8 cellular contexts compared by ENCODE assay signal in the genomic region with DNA sequence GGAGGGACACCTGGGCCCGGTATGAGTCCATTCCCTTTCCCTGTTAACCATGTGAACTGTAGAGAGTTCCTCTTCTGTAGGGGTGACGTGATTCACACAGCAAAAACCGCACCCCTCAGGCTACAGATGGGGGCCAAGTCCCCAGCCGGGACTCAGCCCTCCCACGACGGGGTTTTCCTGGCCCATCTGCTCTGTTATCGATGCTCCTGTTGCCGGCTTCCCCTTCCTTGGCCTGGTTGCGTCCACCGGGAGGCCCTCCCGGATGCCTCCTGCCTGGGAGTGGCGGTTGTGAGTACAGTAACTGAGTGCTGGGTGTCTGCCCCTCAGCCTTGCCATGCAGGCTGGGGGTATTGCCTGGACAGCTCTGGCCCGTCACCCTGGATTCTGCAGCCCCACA. TPM values are rescaled to one million over a fixed set of nuclear protein-coding genes. Genes with fewer than 3 reads are reported as not detected.
DNase-seq lines count a peak whose midpoint lies in the region; ATAC-seq, FAIRE-seq and TF ChIP-seq lines count a peak whose summit lies in the region.

No MANE protein-coding gene starts in this region.

- POLR2A ChIA-PET in activated B cell treated with CpG ODN at 0.5 μM for 24 hours (lab: Charles Lee), result interaction anchor here (0.7 to 4.3 kb wide), 11 partner anchors 10 to 562 kb away, joined by 3 to 52 read pairs (median 4); a partner anchor contains a TSS

- CTCF ChIA-PET in activated B cell treated with CpG ODN at 0.5 μM for 24 hours (lab: Charles Lee), result interaction anchor here (0.6 to 3.5 kb wide), 11 partner anchors 9 to 303 kb away, joined by 4 to 28 read pairs (median 7); no protein-coding TSS in a partner anchor

- H3K4me1 ChIP-seq in vagina, result peaks cover 48% of the 10 kb centered on the region

- H3K9me3 Mint-ChIP-seq in activated B cell treated with CpG ODN at 0.5 μM for 24 hours (no peaks in the 10 kb centered on the region), osteocyte (ENCODE audit: unreplicated experiment) (no peaks in the 10 kb centered on the region)

- TF ChIP-seq POLR2A in vagina (IDR thresholded peaks at IDR 0.05), result no peak

- TF ChIP-seq CTCF in AG09309 (IDR thresholded peaks at IDR 0.05; ENCODE audit: control insufficient read depth, insufficient read depth, low read depth, low read length, missing control alignments), result no peak
- no peak for TF ChIP-seq CTCF in activated B cell treated with CpG ODN at 0.5 μM for 24 hours (IDR thresholded peaks at IDR 0.05)
- TF ChIP-seq CTCF in epithelial cell of proximal tubule (conservative IDR thresholded peaks at IDR 0.05; ENCODE audit: low read depth, low read length), result no peak
- no peak for TF ChIP-seq CTCF in osteocyte (IDR thresholded peaks at IDR 0.05)
- no peak for TF ChIP-seq CTCF in vagina (IDR thresholded peaks at IDR 0.05)
- TF ChIP-seq CTCF in D721Med (IDR thresholded peaks at IDR 0.05; ENCODE audit: insufficient read depth, missing control alignments), result no peak

- intact Hi-C loops in activated B cell treated with CpG ODN at 0.5 μM for 24 hours (cut with micrococcal nuclease) (loop anchor here (1.0 to 5.0 kb wide), 15 partner anchors 10 to 1095 kb away; a partner anchor contains a TSS), vagina (cut with DNase I) (loop anchor here (5.0 to 10.0 kb wide), 3 partner anchors 230 to 563 kb away; a partner anchor contains a TSS)

- DNase-seq in AG09309 (ENCODE audit: low read depth), result no peak
- peak; percentile 74 for DNase-seq in activated B cell treated with CpG ODN at 0.5 μM for 24 hours
- no peak for DNase-seq in epithelial cell of proximal tubule (ENCODE audit: low read depth)
- no peak for DNase-seq in osteocyte (ENCODE audit: extremely low spot score, unreplicated experiment)
- DNase-seq in vagina (ENCODE audit: extremely low spot score in 2 of 2), result no peak
- DNase-seq in D721Med (ENCODE audit: insufficient read length, low spot score), result no peak

- H3K36me3 Mint-ChIP-seq in activated B cell treated with CpG ODN at 0.5 μM for 24 hours (ENCODE audit: low read depth), result peaks cover 1% of the 10 kb centered on the region
- no peaks in the 10 kb centered on the region for H3K36me3 Mint-ChIP-seq in osteocyte (ENCODE audit: unreplicated experiment)

- no peak for FAIRE-seq in D721Med (lab: Jason Lieb, UNC)

- no peaks in the 10 kb centered on the region for H3K9me3 ChIP-seq in vagina

- no peaks in the 10 kb centered on the region for H3K36me3 ChIP-seq in vagina

- H3K27ac ChIP-seq in vagina, result peak overlapping the region; percentile 82

- peaks cover 4% of the 10 kb centered on the region for H3K27me3 Mint-ChIP-seq in activated B cell treated with CpG ODN at 0.5 μM for 24 hours
- H3K27me3 Mint-ChIP-seq in osteocyte (ENCODE audit: unreplicated experiment), result no peaks in the 10 kb centered on the region

- peaks cover 29% of the 10 kb centered on the region for H3K4me1 Mint-ChIP-seq in activated B cell treated with CpG ODN at 0.5 μM for 24 hours
- peaks cover 23% of the 10 kb centered on the region for H3K4me1 Mint-ChIP-seq in osteocyte (ENCODE audit: unreplicated experiment)

- ATAC-seq in GM19324 (IDR thresholded peaks at IDR 0.05; ENCODE audit: low FRiP score, unreplicated experiment) (peak; percentile 2), HG03378 (IDR thresholded peaks at IDR 0.05; ENCODE audit: unreplicated experiment) (peak; percentile 54), activated B cell treated with CpG ODN at 0.5 μM for 24 hours (ENCODE audit: low read depth) (peak; percentile 70)

- H3K27me3 ChIP-seq in vagina, result no peaks in the 10 kb centered on the region

- H3K4me3 ChIP-seq in AG09309 (ENCODE audit: control insufficient read depth, low read depth, low read length) (peak overlapping the region; percentile 42), epithelial cell of proximal tubule (ENCODE audit: low read depth, low read length) (peak overlapping the region; percentile 61), vagina (peak overlapping the region; percentile 43 to 66)

- H3K27ac Mint-ChIP-seq in activated B cell treated with CpG ODN at 0.5 μM for 24 hours (peak overlapping the region; percentile 97), osteocyte (ENCODE audit: unreplicated experiment) (no peak overlapping the region)

- H3K4me3 Mint-ChIP-seq in activated B cell treated with CpG ODN at 0.5 μM for 24 hours, result peak overlapping the region; percentile 87
- peak overlapping the region; percentile 69 for H3K4me3 Mint-ChIP-seq in osteocyte (ENCODE audit: unreplicated experiment)

RNA-seq across cellular contexts. Expression of a gene that starts 0.8 kb away (rescaled TPM):
- total RNA-seq in activated B cell treated with CpG ODN at 0.5 μM for 24 hours (47.2 and 55.2 TPM in 2 replicates), epithelial cell of proximal tubule (35.5 and 42.2 TPM in 2 replicates), osteocyte (60.5 and 65.5 TPM in 2 replicates), vagina (31.4 TPM)

Comparison
In these comparisons a context has a peak if more than half of its experiments do, and no peak if none do; other contexts are left out.
1. ATAC-seq: peak in every context shown above with its lines; median percentile 70 in activated B cell treated with CpG ODN at 0.5 μM for 24 hours; 54 in HG03378; 2 in GM19324.